ENCODE assay signal across 19 cellular contexts in the genomic region with DNA sequence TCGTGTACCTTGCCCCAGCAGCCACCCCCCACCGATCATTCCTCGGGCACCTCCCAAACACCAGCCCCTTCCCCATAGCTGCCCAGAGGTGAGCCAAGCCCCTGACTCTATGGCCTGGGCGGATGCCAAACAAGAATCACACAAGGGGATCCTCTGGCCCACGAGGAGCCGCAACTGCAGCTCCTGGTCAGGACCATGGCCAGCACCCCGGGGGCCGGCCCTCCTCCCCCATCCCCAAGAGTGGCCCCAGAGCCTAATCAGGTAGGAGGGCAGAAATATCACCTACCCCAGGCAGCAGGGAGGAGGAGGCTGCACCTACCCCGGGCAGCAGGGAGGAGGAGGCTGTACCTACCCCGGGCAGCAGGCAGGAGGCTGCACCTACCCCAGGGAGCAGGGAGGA. TPM values are rescaled to one million over a fixed set of nuclear protein-coding genes. Genes with fewer than 3 reads are reported as not detected.
A peak's percentile ranks its signal among the peaks of the same experiment; 100 is the strongest.
DNase-seq lines count a peak whose midpoint lies in the region; ATAC-seq and TF ChIP-seq lines count a peak whose summit lies in the region.
"Had no signal": no experiment of that assay in that cellular context is flagged by ENCODE, and none has a peak within 500 bp of the region (broad histone marks: within the 10 kb centered on the region; RNA-seq: fewer than 3 reads in every experiment).

No MANE protein-coding gene starts in this region.

- no peak overlapping the region for H3K4me2 ChIP-seq in DND-41 (ENCODE audit: insufficient read depth, low read length)

- no peak for TF ChIP-seq CTCF in DND-41 (IDR thresholded peaks at IDR 0.05; ENCODE audit: borderline replicate concordance, extremely low read depth, low read length, poor library complexity, severe bottlenecking)
- no peak for TF ChIP-seq CTCF in glutamatergic neuron (IDR thresholded peaks at IDR 0.05; ENCODE audit: partially characterized antibody, unreplicated experiment)

- H3K9ac ChIP-seq in DND-41 (ENCODE audit: low read depth, low read length): no peak overlapping the region

- H3K4me1 ChIP-seq in DND-41 (ENCODE audit: insufficient read depth, low read length): peaks cover 6% of the 10 kb centered on the region
- H3K4me1 ChIP-seq: testis had no signal

- no peaks in the 10 kb centered on the region for H3K36me3 ChIP-seq in DND-41 (ENCODE audit: insufficient read depth, low read length)
- H3K36me3 ChIP-seq: cardiac muscle cell had no signal

- no peaks in the 10 kb centered on the region for H3K36me3 Mint-ChIP-seq in glutamatergic neuron (ENCODE audit: unreplicated experiment)
- H3K36me3 Mint-ChIP-seq: CD4-positive, CD25-positive, alpha-beta regulatory T cell had no signal

- peaks cover 41% of the 10 kb centered on the region for H4K20me1 ChIP-seq in DND-41 (ENCODE audit: insufficient read depth, low read length)

- H3K4me1 Mint-ChIP-seq in glutamatergic neuron (ENCODE audit: low read depth, unreplicated experiment): peaks cover 34% of the 10 kb centered on the region
- H3K4me1 Mint-ChIP-seq: CD4-positive, CD25-positive, alpha-beta regulatory T cell had no signal

- peak overlapping the region; percentile 62 for H3K27ac Mint-ChIP-seq in glutamatergic neuron (ENCODE audit: unreplicated experiment)
- H3K27ac Mint-ChIP-seq: activated T-helper 1 cell treated with anti-CD3 and anti-CD28 coated beads, Interleukin-12 subunit alpha, Interleukin-12 subunit beta, Interleukin-2, Interleukin-4 antibody, amounts not matched to agents 30 ng/mL and 10 ng/mL and 1 ng/mL, durations not matched to agents 14 hours and 24 hours and 36 hours; CD4-positive, CD25-positive, alpha-beta regulatory T cell had no signal

- ATAC-seq in DND-41 (ENCODE audit: insufficient read depth, low read depth) (peak; percentile 70), GM19467 (IDR thresholded peaks at IDR 0.05; ENCODE audit: unreplicated experiment) (no peak)

- no peaks in the 10 kb centered on the region for H3K79me2 ChIP-seq in DND-41 (ENCODE audit: insufficient read depth, low read length)

- no peak overlapping the region for H3K27ac ChIP-seq in DND-41 (ENCODE audit: low read length)
- H3K27ac ChIP-seq: cardiac muscle cell, testis, WERI-Rb-1 had no signal

- no peak overlapping the region for H2AFZ ChIP-seq in DND-41 (ENCODE audit: low read depth, low read length)

- no peak overlapping the region for H3K4me3 Mint-ChIP-seq in glutamatergic neuron (ENCODE audit: unreplicated experiment)
- H3K4me3 Mint-ChIP-seq: activated T-helper 1 cell treated with anti-CD3 and anti-CD28 coated beads, Interleukin-12 subunit alpha, Interleukin-12 subunit beta, Interleukin-2, Interleukin-4 antibody, amounts not matched to agents 30 ng/mL and 10 ng/mL and 1 ng/mL, durations not matched to agents 14 hours and 24 hours and 36 hours; CD4-positive, CD25-positive, alpha-beta regulatory T cell had no signal

- no peak overlapping the region for H3K4me3 ChIP-seq in DND-41 (ENCODE audit: low read depth in 1 of 2, low read length in 2 of 2)
- H3K4me3 ChIP-seq: cardiac muscle cell, testis had no signal

- peaks cover 2% of the 10 kb centered on the region for H3K27me3 ChIP-seq in DND-41 (ENCODE audit: insufficient read depth, low read length, poor library complexity)
- H3K27me3 ChIP-seq: cardiac muscle cell, testis had no signal

- no peaks in the 10 kb centered on the region for H3K9me3 ChIP-seq in DND-41 (ENCODE audit: insufficient read depth, low read length, severe bottlenecking)
- H3K9me3 ChIP-seq: testis had no signal

- peak; percentile 23 for DNase-seq in AG08395 (ENCODE audit: low spot score)
- peak; percentile 62 for DNase-seq in DND-41
- DNase-seq in glutamatergic neuron: no peak
- DNase-seq in T1000 (lab: John Stamatoyannopoulos, UW): no peak
- no peak for DNase-seq in COR-L47 (lab: John Stamatoyannopoulos, UW)
- no peak for DNase-seq in GF-D8 (lab: John Stamatoyannopoulos, UW)
- DNase-seq: CD4-positive, CD25-positive, alpha-beta regulatory T cell; NCI-H1436; NCI-H69; SHP77 treated with DMSO at 0.1 percent for 48 hours; small intestine; testis; WERI-Rb-1 had no signal

- H3K27me3 Mint-ChIP-seq in glutamatergic neuron (ENCODE audit: unreplicated experiment): peaks cover 11% of the 10 kb centered on the region

- peaks cover 8% of the 10 kb centered on the region for H3K9me3 Mint-ChIP-seq in glutamatergic neuron (ENCODE audit: unreplicated experiment)
- H3K9me3 Mint-ChIP-seq: activated T-helper 1 cell treated with anti-CD3 and anti-CD28 coated beads, Interleukin-12 subunit alpha, Interleukin-12 subunit beta, Interleukin-2, Interleukin-4 antibody, amounts not matched to agents 30 ng/mL and 10 ng/mL and 1 ng/mL, durations not matched to agents 14 hours and 24 hours and 36 hours had no signal

TF ChIP-seq in PFSK-1, 5 proteins besides CTCF, POLR2A, EP300 and RAD21:
- no peak for TF ChIP-seq SIN3A (IDR thresholded peaks at IDR 0.05; ENCODE audit: borderline replicate concordance, insufficient read depth, low read length)
- TF ChIP-seq, protein P1, sequence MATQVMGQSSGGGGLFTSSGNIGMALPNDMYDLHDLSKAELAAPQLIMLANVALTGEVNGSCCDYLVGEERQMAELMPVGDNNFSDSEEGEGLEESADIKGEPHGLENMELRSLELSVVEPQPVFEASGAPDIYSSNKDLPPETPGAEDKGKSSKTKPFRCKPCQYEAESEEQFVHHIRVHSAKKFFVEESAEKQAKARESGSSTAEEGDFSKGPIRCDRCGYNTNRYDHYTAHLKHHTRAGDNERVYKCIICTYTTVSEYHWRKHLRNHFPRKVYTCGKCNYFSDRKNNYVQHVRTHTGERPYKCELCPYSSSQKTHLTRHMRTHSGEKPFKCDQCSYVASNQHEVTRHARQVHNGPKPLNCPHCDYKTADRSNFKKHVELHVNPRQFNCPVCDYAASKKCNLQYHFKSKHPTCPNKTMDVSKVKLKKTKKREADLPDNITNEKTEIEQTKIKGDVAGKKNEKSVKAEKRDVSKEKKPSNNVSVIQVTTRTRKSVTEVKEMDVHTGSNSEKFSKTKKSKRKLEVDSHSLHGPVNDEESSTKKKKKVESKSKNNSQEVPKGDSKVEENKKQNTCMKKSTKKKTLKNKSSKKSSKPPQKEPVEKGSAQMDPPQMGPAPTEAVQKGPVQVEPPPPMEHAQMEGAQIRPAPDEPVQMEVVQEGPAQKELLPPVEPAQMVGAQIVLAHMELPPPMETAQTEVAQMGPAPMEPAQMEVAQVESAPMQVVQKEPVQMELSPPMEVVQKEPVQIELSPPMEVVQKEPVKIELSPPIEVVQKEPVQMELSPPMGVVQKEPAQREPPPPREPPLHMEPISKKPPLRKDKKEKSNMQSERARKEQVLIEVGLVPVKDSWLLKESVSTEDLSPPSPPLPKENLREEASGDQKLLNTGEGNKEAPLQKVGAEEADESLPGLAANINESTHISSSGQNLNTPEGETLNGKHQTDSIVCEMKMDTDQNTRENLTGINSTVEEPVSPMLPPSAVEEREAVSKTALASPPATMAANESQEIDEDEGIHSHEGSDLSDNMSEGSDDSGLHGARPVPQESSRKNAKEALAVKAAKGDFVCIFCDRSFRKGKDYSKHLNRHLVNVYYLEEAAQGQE (IDR thresholded peaks at IDR 0.05; ENCODE audit: insufficient read depth in 1 of 2, low read depth in 2 of 2, low read length in 2 of 2): peak; percentile 92 to 97

RNA-seq across cellular contexts. Expression of a gene that starts 11.1 kb away (rescaled TPM):
- 0.82 TPM for polyA plus RNA-seq in PFSK-1 (2012; ENCODE audit: insufficient read length, low read depth)
- total RNA-seq in glutamatergic neuron (ENCODE audit: unreplicated experiment): 354 TPM
- total RNA-seq: activated T-helper 1 cell treated with anti-CD3 and anti-CD28 coated beads, Interleukin-12 subunit alpha, Interleukin-12 subunit beta, Interleukin-2, Interleukin-4 antibody, amounts not matched to agents 30 ng/mL and 10 ng/mL and 1 ng/mL, durations not matched to agents 14 hours and 24 hours and 36 hours; lung microvascular endothelial cell; omental fat pad had no signal

RNA-seq across cellular contexts. Expression of a gene that starts 37.5 kb away (rescaled TPM):
- 17.5 TPM for polyA plus RNA-seq in PFSK-1 (2012; ENCODE audit: insufficient read length, low read depth)
- total RNA-seq in glutamatergic neuron (ENCODE audit: unreplicated experiment): 55.3 TPM

RNA-seq across cellular contexts. Expression of a gene that starts 59.2 kb away (rescaled TPM):
- 283 TPM for polyA plus RNA-seq in PFSK-1 (2012; ENCODE audit: insufficient read length, low read depth)
- 293 TPM for total RNA-seq in glutamatergic neuron (ENCODE audit: unreplicated experiment)

Comparison
In these comparisons a context has a peak if more than half of its experiments do, and no peak if none do; other contexts are left out.
1. DNase-seq: peak in AG08395 (single experiment) and DND-41 (single experiment); none in glutamatergic neuron (single experiment), T1000 (single experiment), COR-L47 (single experiment) and GF-D8 (single experiment).